In the genomic region with DNA sequence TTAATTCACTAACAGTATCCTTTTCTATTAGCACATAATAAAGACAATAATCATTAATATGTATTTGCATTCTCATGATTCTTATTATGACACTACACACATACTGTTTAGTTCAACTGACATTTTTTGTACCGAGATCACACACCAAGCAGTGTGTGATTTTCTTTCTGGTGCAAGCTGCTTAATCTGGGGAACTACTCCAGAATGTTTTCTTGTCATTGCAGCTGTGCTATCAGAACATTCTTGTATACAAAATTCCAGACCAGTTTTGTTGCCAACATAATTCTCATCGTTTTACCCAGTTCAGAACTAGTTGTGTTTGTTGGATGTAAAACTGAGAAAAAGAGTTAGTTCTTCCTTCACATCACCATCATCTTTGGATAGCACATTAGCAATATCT, we compare ENCODE assay signal across 22 cellular contexts.
"Had no signal": no experiment of that assay in that cellular context is flagged by ENCODE, and none has a peak within 500 bp of the region (broad histone marks: within the 10 kb centered on the region; RNA-seq: fewer than 3 reads in every experiment).

No MANE protein-coding gene starts in this region.

- H3K27me3 ChIP-seq: ascending aorta, brain microvascular endothelial cell, esophagus muscularis mucosa, foreskin keratinocyte, heart right ventricle, left lung, right atrium auricular region, testis, transverse colon had no signal

- H3K27ac ChIP-seq: ascending aorta, brain microvascular endothelial cell, esophagus muscularis mucosa, foreskin keratinocyte, heart right ventricle, left lung, lower lobe of right lung, right atrium auricular region, testis, transverse colon had no signal

- H3K27ac Mint-ChIP-seq: activated CD4-positive, alpha-beta T cell treated with anti-CD3 and anti-CD28 coated beads for 36 hours; activated naive CD4-positive, alpha-beta T cell treated with anti-CD3 and anti-CD28 coated beads, Interleukin-2, amount 50 U/mL, for 72 hours; activated T-cell treated with anti-CD3 and anti-CD28 coated beads, Interleukin-2, amount 50 U/mL, for 72 hours; endodermal cell; natural killer cell treated with Interleukin-12 subunit alpha and Interleukin-12 subunit beta and Interleukin-15 and Interleukin-18, amount 100 ng/mL, for 72 hours had no signal

- H3K36me3 ChIP-seq: ascending aorta, brain microvascular endothelial cell, esophagus muscularis mucosa, heart right ventricle, left lung, lower lobe of right lung, right atrium auricular region, transverse colon had no signal

- H3K4me3 ChIP-seq: ascending aorta, esophagus muscularis mucosa, heart right ventricle, left lung, lower lobe of right lung, right atrium auricular region, testis, transverse colon had no signal

- DNase-seq: activated CD4-positive, alpha-beta T cell treated with anti-CD3 and anti-CD28 coated beads for 36 hours; activated CD4-positive, CD25-positive, alpha-beta regulatory T cell; activated naive CD4-positive, alpha-beta T cell; activated T-cell treated with anti-CD3 and anti-CD28 coated beads for 4 hours; activated T-cell treated with anti-CD3 and anti-CD28 coated beads, Interleukin-2, amount 50 U/mL, for 72 hours; brain microvascular endothelial cell; endodermal cell; foreskin keratinocyte; heart right ventricle; left lung; lower lobe of right lung; mesenchymal stem cell; stimulated activated CD4-positive, alpha-beta T cell treated with anti-CD3 and anti-CD28 coated beads, Interleukin-4, amount 100 ng/mL, for 1 hour; stimulated activated naive CD8-positive, alpha-beta T cell treated with anti-CD3 and anti-CD28 coated beads, Interleukin-15, Interleukin-2, amounts not matched to agents 100 U/mL and 50 U/mL, for 24 hours; T-helper 1 cell; testis; transverse colon had no signal

- H3K4me3 Mint-ChIP-seq: activated CD4-positive, alpha-beta T cell treated with anti-CD3 and anti-CD28 coated beads for 36 hours; activated T-cell treated with anti-CD3 and anti-CD28 coated beads, Interleukin-2, amount 50 U/mL, for 72 hours; endodermal cell; natural killer cell treated with Interleukin-12 subunit alpha and Interleukin-12 subunit beta and Interleukin-15 and Interleukin-18, amount 100 ng/mL, for 72 hours had no signal

- H3K9me3 Mint-ChIP-seq: activated naive CD4-positive, alpha-beta T cell treated with anti-CD3 and anti-CD28 coated beads, Interleukin-2, amount 50 U/mL, for 72 hours; activated T-cell treated with anti-CD3 and anti-CD28 coated beads, Interleukin-2, amount 50 U/mL, for 72 hours; natural killer cell treated with Interleukin-12 subunit alpha and Interleukin-12 subunit beta and Interleukin-15 and Interleukin-18, amount 100 ng/mL, for 72 hours had no signal

- H3K4me1 ChIP-seq: ascending aorta, foreskin keratinocyte, left lung, transverse colon had no signal

- H3K9me3 ChIP-seq: ascending aorta, esophagus muscularis mucosa, heart right ventricle, left lung, lower lobe of right lung, right atrium auricular region, testis, transverse colon had no signal

- H3K27me3 Mint-ChIP-seq: activated CD4-positive, alpha-beta T cell treated with anti-CD3 and anti-CD28 coated beads for 36 hours; natural killer cell treated with Interleukin-12 subunit alpha and Interleukin-12 subunit beta and Interleukin-15 and Interleukin-18, amount 100 ng/mL, for 72 hours had no signal

- ATAC-seq: activated CD4-positive, alpha-beta T cell treated with anti-CD3 and anti-CD28 coated beads for 36 hours; activated naive CD4-positive, alpha-beta T cell treated with anti-CD3 and anti-CD28 coated beads, Interleukin-2, amount 50 U/mL, for 72 hours; activated T-cell treated with anti-CD3 and anti-CD28 coated beads, Interleukin-2, amount 50 U/mL, for 72 hours; foreskin keratinocyte; heart right ventricle; left lung; lower lobe of right lung; natural killer cell treated with Interleukin-12 subunit alpha and Interleukin-12 subunit beta and Interleukin-15 and Interleukin-18, amount 100 ng/mL, for 72 hours; stimulated activated naive CD8-positive, alpha-beta T cell treated with anti-CD3 and anti-CD28 coated beads, Interleukin-15, Interleukin-2, amounts not matched to agents 100 U/mL and 50 U/mL, for 24 hours had no signal

- H3K36me3 Mint-ChIP-seq: activated naive CD4-positive, alpha-beta T cell treated with anti-CD3 and anti-CD28 coated beads, Interleukin-2, amount 50 U/mL, for 72 hours; natural killer cell treated with Interleukin-12 subunit alpha and Interleukin-12 subunit beta and Interleukin-15 and Interleukin-18, amount 100 ng/mL, for 72 hours had no signal
